8 cellular contexts compared by ENCODE assay signal in the genomic region with DNA sequence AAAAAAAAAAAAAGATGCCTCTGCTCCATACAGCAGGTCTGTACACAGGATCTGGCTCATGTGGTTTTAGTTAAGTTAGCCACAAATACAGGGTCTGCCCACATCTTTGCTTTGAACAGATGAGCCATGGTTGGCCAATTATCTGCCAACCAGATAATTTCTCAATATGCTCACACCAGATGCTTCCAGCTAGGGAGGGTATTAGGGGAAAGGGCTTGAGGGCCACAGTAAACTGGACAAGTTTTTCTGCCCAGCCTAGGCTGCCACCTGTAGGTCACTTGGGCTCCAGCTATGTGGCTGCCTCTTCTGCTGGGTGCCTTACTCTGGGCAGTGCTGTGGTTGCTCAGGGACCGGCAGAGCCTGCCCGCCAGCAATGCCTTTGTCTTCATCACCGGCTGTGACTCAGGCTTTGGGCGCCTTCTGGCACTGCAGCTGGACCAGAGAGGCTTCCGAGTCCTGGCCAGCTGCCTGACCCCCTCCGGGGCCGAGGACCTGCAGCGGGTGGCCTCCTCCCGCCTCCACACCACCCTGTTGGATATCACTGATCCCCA. TPM values are rescaled to one million over a fixed set of nuclear protein-coding genes. Genes with fewer than 3 reads are reported as not detected.
DNase-seq lines count a peak whose midpoint lies in the region; ATAC-seq and TF ChIP-seq lines count a peak whose summit lies in the region.

No MANE protein-coding gene starts in this region.

- H3K27me3 ChIP-seq in left lung (no peaks in the 10 kb centered on the region), upper lobe of left lung (no peaks in the 10 kb centered on the region)

- H3K27ac ChIP-seq in caudate nucleus (ENCODE audit: low read depth, low read length) = peak overlapping the region; percentile 48
- H3K27ac ChIP-seq in left lung = peak overlapping the region; percentile 8 to 39
- H3K27ac ChIP-seq in upper lobe of left lung = peak overlapping the region; percentile 7 to 66 (median 42)

- 30 to 55% methylated on average over 5 to 9 of the region's 9 CpGs for WGBS in upper lobe of left lung, 2 donors

- intact Hi-C loops in left lung (cut with DNase I) = no loop called here

- no peak for TF ChIP-seq EP300 in upper lobe of left lung (IDR thresholded peaks at IDR 0.05)

- H3K4me3 ChIP-seq in left lung (no peak overlapping the region), upper lobe of left lung (no peak overlapping the region)

- DNase-seq in GM10266 (ENCODE audit: extremely low spot score) (no peak), NCI-H446 (lab: John Stamatoyannopoulos, UW) (peak; percentile 75 to 93), caudate nucleus (lab: John Stamatoyannopoulos, UW) (peak in 44 of 61 donors; percentile 14 to 80 (median 42)), left lung (peak; percentile 73 to 89), upper lobe of left lung (peak; percentile 79 to 86), NCI-H2029 (lab: John Stamatoyannopoulos, UW) (no peak), NCI-H1105 treated with DMSO at 0.1 percent for 48 hours (lab: John Stamatoyannopoulos, UW) (no peak)

- TF ChIP-seq CTCF in GM10266 (IDR thresholded peaks at IDR 0.05; ENCODE audit: control insufficient read depth, insufficient read depth, low read depth, missing control alignments) (peak; percentile 58), left lung (IDR thresholded peaks at IDR 0.05) (peak; percentile 18 to 56), upper lobe of left lung (IDR thresholded peaks at IDR 0.05) (peak in 5 of 6 experiments; percentile 46 to 59 (median 51))

- no peaks in the 10 kb centered on the region for H3K9me3 ChIP-seq in left lung
- no peaks in the 10 kb centered on the region for H3K9me3 ChIP-seq in upper lobe of left lung

- no peak for TF ChIP-seq POLR2A in upper lobe of left lung (IDR thresholded peaks at IDR 0.05)

- ATAC-seq in left lung (peak; percentile 69), upper lobe of left lung (ENCODE audit: low FRiP score in 2 of 2) (peak; percentile 54 to 70), HG03354 (IDR thresholded peaks at IDR 0.05; ENCODE audit: poor library complexity, severe bottlenecking, unreplicated experiment) (no peak)

- H3K36me3 ChIP-seq in left lung (peaks cover 0 to 52% of the 10 kb centered on the region in 2 donors), upper lobe of left lung (peaks cover 10 to 39% (median 29%) of the 10 kb centered on the region in 4 donors)

- H3K4me1 ChIP-seq in left lung (peaks cover 23 to 77% of the 10 kb centered on the region in 2 donors), upper lobe of left lung (peaks cover 30 to 77% (median 38%) of the 10 kb centered on the region in 4 donors)

RNA-seq across cellular contexts. Expression of gene RDH5, which starts 0.8 kb away (rescaled TPM):
- total RNA-seq in left lung = 1 to 10 TPM; 4.3 to 5.8 TPM
- total RNA-seq in upper lobe of left lung = 10 to 100 TPM in 1 of 6 donors, 1 to 10 TPM in 5; 3.8 to 37.7 (median 5.6) TPM

RNA-seq across cellular contexts. Expression of gene BLOC1S1, which starts 5.1 kb away (rescaled TPM):
- total RNA-seq in left lung = 100 to 1,000 TPM; 114 to 123 TPM
- 100 to 1,000 TPM in 5 of 6 donors, 10 to 100 TPM in 1; 34.6 to 255 (median 139) TPM for total RNA-seq in upper lobe of left lung

RNA-seq across cellular contexts. Expression of gene CD63, which starts 7.8 kb away (rescaled TPM):
- total RNA-seq in left lung (1,000 to 10,000 TPM; 1,639 to 1,766 TPM), upper lobe of left lung (1,000 to 10,000 TPM in 3 of 6 donors, 100 to 1,000 TPM in 3; 399 to 1,448 (median 972) TPM)

RNA-seq across cellular contexts. Expression of gene ITGA7, which starts 13.3 kb away (rescaled TPM):
- 10 to 100 TPM; 22.4 to 62.4 TPM for total RNA-seq in left lung
- 10 to 100 TPM in 3 of 6 donors, 1 to 10 TPM in 3; 4.6 to 30.4 (median 9.0) TPM for total RNA-seq in upper lobe of left lung

RNA-seq across cellular contexts. Expression of gene GDF11, which starts 22.0 kb away (rescaled TPM):
- total RNA-seq in left lung (10 to 100 TPM in 1 of 2 donors, 1 to 10 TPM in 1; 7.6 to 10.0 TPM), upper lobe of left lung (1 to 10 TPM; 1.0 to 6.8 (median 2.3) TPM)

Comparison
In these comparisons a context has a peak if more than half of its experiments do, and no peak if none do; other contexts are left out.
1. DNase-seq: peak in NCI-H446 (2 of 2), caudate nucleus (44 of 61), left lung (2 of 2) and upper lobe of left lung (2 of 2); none in GM10266 (single experiment), NCI-H2029 (single experiment) and NCI-H1105 treated with DMSO at 0.1 percent for 48 hours (single experiment).
2. Peak in every context shown above with its lines, with median percentiles within 50 percentile points of each other: CTCF ChIP-seq and H3K27ac ChIP-seq.